8 cellular contexts compared by ENCODE assay signal in genomic region chr14:72104011-72104613, GRCh38.
A peak's percentile ranks its signal among the peaks of the same experiment; 100 is the strongest.
DNase-seq lines count a peak whose midpoint lies in the region; ATAC-seq and TF ChIP-seq lines count a peak whose summit lies in the region.

No MANE protein-coding gene starts in this region.

- H3K9me2 ChIP-seq in GM23248 (ENCODE audit: insufficient read depth) = no peaks in the 10 kb centered on the region

- no peak overlapping the region for H3K4me2 ChIP-seq in GM23248 (ENCODE audit: unreplicated experiment)
- H3K4me2 ChIP-seq in fibroblast of lung (ENCODE audit: extremely low read depth, insufficient read depth, low read length) = no peak overlapping the region
- no peak overlapping the region for H3K4me2 ChIP-seq in mesenchymal stem cell (ENCODE audit: low read length, poor library complexity, severe bottlenecking)

- no peak overlapping the region for H2BK5ac ChIP-seq in mesenchymal stem cell (ENCODE audit: low read depth, low read length, poor library complexity, severe bottlenecking)

- H3K23ac ChIP-seq in mesenchymal stem cell (ENCODE audit: low read length in 2 of 2) = no peak overlapping the region

- whole genome bisulfite sequencing in GM23248 (ENCODE audit: low coverage in 1 of 2, low lambda C conversion rate in 2 of 2, missing lambda C conversion rate in 2 of 2), 2 experiments = 25 to 26% methylated on average over 12 of the region's 12 CpGs
- WGBS in mesenchymal stem cell = 55% methylated on average over 10 of the region's 12 CpGs

- H3K4me3 ChIP-seq in GM23248 (no peak overlapping the region), fibroblast of lung (replicated peaks in 1 of 4; ENCODE audit: control extremely low read depth in 1 of 4, insufficient read depth in 1 of 4, low read depth in 3 of 4, low read length in 4 of 4) (no peak overlapping the region), mesenchymal stem cell (ENCODE audit: insufficient read depth in 1 of 2, low read depth in 1 of 2, low read length in 2 of 2) (no peak overlapping the region)

- in situ Hi-C loops in GM23248 (cut with MboI) = no loop called here

- H3K79me1 ChIP-seq in mesenchymal stem cell (replicated peaks; ENCODE audit: low read length, poor library complexity, severe bottlenecking) = no peaks in the 10 kb centered on the region

- H3K18ac ChIP-seq in mesenchymal stem cell (ENCODE audit: low read depth in 1 of 2, low read length in 2 of 2) = no peak overlapping the region

- no peak overlapping the region for H3K14ac ChIP-seq in mesenchymal stem cell (ENCODE audit: low read length in 2 of 2)

- H2AFZ ChIP-seq in GM23248 (no peak overlapping the region), fibroblast of lung (ENCODE audit: low read length) (no peak overlapping the region), mesenchymal stem cell (ENCODE audit: low read depth, low read length) (no peak overlapping the region)

- H2BK15ac ChIP-seq in mesenchymal stem cell (ENCODE audit: low read depth, poor library complexity, severe bottlenecking) = no peak overlapping the region

- no peaks in the 10 kb centered on the region for H3K4me1 ChIP-seq in GM23248 (ENCODE audit: insufficient read depth)
- no peaks in the 10 kb centered on the region for H3K4me1 ChIP-seq in fibroblast of lung (ENCODE audit: control insufficient read depth, extremely low read depth, insufficient read depth, low read length)
- no peaks in the 10 kb centered on the region for H3K4me1 ChIP-seq in mesenchymal stem cell (ENCODE audit: control insufficient read depth, insufficient read depth, low read depth, low read length)

- H3K79me2 ChIP-seq in GM23248 (ENCODE audit: insufficient read depth) = no peaks in the 10 kb centered on the region
- no peaks in the 10 kb centered on the region for H3K79me2 ChIP-seq in fibroblast of lung (ENCODE audit: control insufficient read depth, insufficient read depth, low read length)

- H2BK12ac ChIP-seq in mesenchymal stem cell (ENCODE audit: low read length in 2 of 2) = no peak overlapping the region

- no peaks in the 10 kb centered on the region for H3K27me3 ChIP-seq in GM23248 (replicated peaks; ENCODE audit: insufficient read depth)
- H3K27me3 ChIP-seq in fibroblast of lung (ENCODE audit: control insufficient read depth, insufficient read depth, low read length) = no peaks in the 10 kb centered on the region
- no peaks in the 10 kb centered on the region for H3K27me3 ChIP-seq in mesenchymal stem cell (ENCODE audit: control insufficient read depth in 1 of 2, insufficient read depth in 1 of 2, low read length in 2 of 2)

- H4K20me1 ChIP-seq in GM23248 (ENCODE audit: insufficient read depth) (no peaks in the 10 kb centered on the region), fibroblast of lung (ENCODE audit: control insufficient read depth, extremely low read depth, insufficient read depth, low read length) (no peaks in the 10 kb centered on the region)

- peak; percentile 3 to 10 for DNase-seq in AML-193 (lab: John Stamatoyannopoulos, UW)
- DNase-seq in GM23248 = peak; percentile 19
- peak; percentile 20 for DNase-seq in T-helper 9 cell
- DNase-seq in fibroblast of lung (ENCODE audit: low read depth in 2 of 2) = no peak
- DNase-seq in stimulated activated CD4-positive, alpha-beta T cell treated with anti-CD3 and anti-CD28 coated beads, TNF-alpha, amount 100 ng/mL, for 24 hours (ENCODE audit: low read depth in 3 of 3) = peak in 2 of 3 experiments; percentile 2 to 43
- DNase-seq in NCI-H226 = no peak
- no peak for DNase-seq in mesenchymal stem cell

- no peak overlapping the region for H3K4ac ChIP-seq in mesenchymal stem cell (ENCODE audit: low read depth in 1 of 2, low read length in 2 of 2)

- H2BK120ac ChIP-seq in mesenchymal stem cell (ENCODE audit: low read depth, low read length) = no peak overlapping the region

- H3K9me3 ChIP-seq in GM23248 (ENCODE audit: low read depth) (no peaks in the 10 kb centered on the region), fibroblast of lung (ENCODE audit: control insufficient read depth, insufficient read depth, low read depth, low read length) (no peaks in the 10 kb centered on the region), mesenchymal stem cell (ENCODE audit: control insufficient read depth, low read length) (no peaks in the 10 kb centered on the region)

- no peaks in the 10 kb centered on the region for H3F3A ChIP-seq in GM23248 (ENCODE audit: insufficient read depth)

- no peaks in the 10 kb centered on the region for H3K36me3 ChIP-seq in GM23248 (ENCODE audit: low read depth)
- no peaks in the 10 kb centered on the region for H3K36me3 ChIP-seq in fibroblast of lung (ENCODE audit: control insufficient read depth, insufficient read depth, low read length)
- H3K36me3 ChIP-seq in mesenchymal stem cell (ENCODE audit: control insufficient read depth in 1 of 2, insufficient read depth in 2 of 2, low read depth in 1 of 2, low read length in 2 of 2) = no peaks in the 10 kb centered on the region

- H3K9ac ChIP-seq in GM23248 (no peak overlapping the region), fibroblast of lung (ENCODE audit: insufficient read depth, low read length) (no peak overlapping the region), mesenchymal stem cell (ENCODE audit: low read length) (no peak overlapping the region)

- no peak overlapping the region for H4K91ac ChIP-seq in mesenchymal stem cell (ENCODE audit: low read length)

- no peak overlapping the region for H4K8ac ChIP-seq in mesenchymal stem cell (ENCODE audit: low read length)

- TF ChIP-seq CTCF in fibroblast of lung (conservative IDR thresholded peaks at IDR 0.05 in 1 of 2, IDR thresholded peaks at IDR 0.05 in 1 of 2; ENCODE audit: low read depth in 1 of 2, low read length in 2 of 2) = peak; percentile 25 to 28

- H2AK5ac ChIP-seq in mesenchymal stem cell (ENCODE audit: low read length, severe bottlenecking) = no peak overlapping the region

- H3K27ac ChIP-seq in GM23248 = no peak overlapping the region
- no peak overlapping the region for H3K27ac ChIP-seq in fibroblast of lung (ENCODE audit: insufficient read depth, low read length)
- H3K27ac ChIP-seq in mesenchymal stem cell (ENCODE audit: low read length, poor library complexity, severe bottlenecking) = no peak overlapping the region

- ATAC-seq in HG03442 (IDR thresholded peaks at IDR 0.05; ENCODE audit: unreplicated experiment) = no peak

Comparison
In these comparisons a context has a peak if more than half of its experiments do, and no peak if none do; other contexts are left out.
1. DNase-seq: peak in AML-193 (2 of 2), GM23248 (single experiment), T-helper 9 cell (single experiment) and stimulated activated CD4-positive, alpha-beta T cell treated with anti-CD3 and anti-CD28 coated beads, TNF-alpha, amount 100 ng/mL, for 24 hours (2 of 3); none in fibroblast of lung (0 of 2), NCI-H226 (single experiment) and mesenchymal stem cell (single experiment).